In the genomic region with DNA sequence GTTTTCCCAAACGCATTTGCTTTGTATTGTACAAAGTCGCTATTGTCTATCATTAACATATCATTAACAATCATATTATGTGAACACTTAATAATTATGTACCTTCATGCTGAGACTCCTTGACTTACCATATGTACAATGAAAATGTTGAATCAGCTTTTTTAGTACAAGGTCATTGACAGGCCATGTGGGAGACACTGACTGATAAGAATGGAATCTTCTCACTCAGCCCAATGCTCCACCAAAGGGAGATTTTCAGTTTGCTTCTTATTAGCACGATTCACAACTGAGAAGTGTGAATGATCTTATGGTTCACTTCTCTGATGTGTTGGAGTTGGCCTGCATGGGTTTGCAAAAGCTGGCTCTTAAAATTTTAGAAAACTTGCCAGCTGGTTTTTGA, we compare ENCODE assay signal across 24 cellular contexts.
"Had no signal": no experiment of that assay in that cellular context is flagged by ENCODE, and none has a peak within 500 bp of the region (broad histone marks: within the 10 kb centered on the region; RNA-seq: fewer than 3 reads in every experiment).

No MANE protein-coding gene starts in this region.

- H3K27me3 Mint-ChIP-seq: activated CD4-positive, alpha-beta memory T cell treated with anti-CD3 and anti-CD28 coated beads for 36 hours; activated CD4-positive, alpha-beta T cell treated with anti-CD3 and anti-CD28 coated beads, Interleukin-2, amount 10 ng/mL, durations not matched to agents 7 days and 5 days; activated naive CD8-positive, alpha-beta T cell had no signal

- ATAC-seq: activated T-cell treated with anti-CD3 and anti-CD28 coated beads, Interleukin-2, amount 50 U/mL, for 4 hours; T-cell had no signal

- H3K4me1 Mint-ChIP-seq: activated CD4-positive, alpha-beta T cell treated with anti-CD3 and anti-CD28 coated beads, Interleukin-2, amount 10 ng/mL, durations not matched to agents 7 days and 5 days had no signal

- H3K9me3 Mint-ChIP-seq: activated CD4-positive, alpha-beta memory T cell treated with anti-CD3 and anti-CD28 coated beads for 36 hours had no signal

- H3K36me3 Mint-ChIP-seq: activated CD4-positive, alpha-beta memory T cell treated with anti-CD3 and anti-CD28 coated beads for 36 hours; activated naive CD8-positive, alpha-beta T cell; T-cell had no signal

- DNase-seq: activated CD4-positive, alpha-beta memory T cell treated with anti-CD3 and anti-CD28 coated beads for 36 hours; activated CD4-positive, alpha-beta T cell treated with anti-CD3 and anti-CD28 coated beads, Interleukin-2, amount 10 ng/mL, durations not matched to agents 7 days and 5 days; activated CD4-positive, CD25-positive, alpha-beta regulatory T cell; activated CD8-positive, alpha-beta memory T cell treated with anti-CD3 and anti-CD28 coated beads for 24 hours; activated effector memory CD4-positive, alpha-beta T cell treated with anti-CD3 and anti-CD28 coated beads, Interleukin-2, amount 50 U/mL, for 16 hours; activated naive CD4-positive, alpha-beta T cell treated with Interleukin-2 at 50 U/mL for 16 hours; activated T-cell treated with anti-CD3 and anti-CD28 coated beads, Interleukin-2, amount 50 U/mL, for 4 hours; caudate nucleus; NCI-H1092; NCI-H1417; NCI-H1930; NCI-H2107; NCI-H2171 treated with DMSO at 0.1 percent for 48 hours; NCI-H226; NCI-H526; NCI-H82; SIG-M5; T-cell; T-helper 2 cell; T1000 had no signal

- H3K9ac ChIP-seq: KMS-11 had no signal

- H3K4me3 Mint-ChIP-seq: activated CD4-positive, alpha-beta memory T cell treated with anti-CD3 and anti-CD28 coated beads for 36 hours; activated CD4-positive, alpha-beta T cell treated with anti-CD3 and anti-CD28 coated beads, Interleukin-2, amount 10 ng/mL, durations not matched to agents 7 days and 5 days; activated naive CD8-positive, alpha-beta T cell; activated T-cell treated with anti-CD3 and anti-CD28 coated beads, Interleukin-2, amount 50 U/mL, for 4 hours; T-cell had no signal

- H3K27ac ChIP-seq: KMS-11, VCaP had no signal

- H3K4me2 ChIP-seq: KMS-11 had no signal

- H3K27ac Mint-ChIP-seq: activated CD4-positive, alpha-beta memory T cell treated with anti-CD3 and anti-CD28 coated beads for 36 hours; activated CD4-positive, alpha-beta T cell treated with anti-CD3 and anti-CD28 coated beads, Interleukin-2, amount 10 ng/mL, durations not matched to agents 7 days and 5 days; activated naive CD8-positive, alpha-beta T cell; T-cell had no signal

- FAIRE-seq: TTC549 had no signal
